In genomic region chr3:184149770-184150169, GRCh38 we compare ENCODE assay signal across 19 cellular contexts. TPM values are rescaled to one million over a fixed set of nuclear protein-coding genes. Genes with fewer than 3 reads are reported as not detected.
DNase-seq lines count a peak whose midpoint lies in the region; ATAC-seq, FAIRE-seq and TF ChIP-seq lines count a peak whose summit lies in the region.
"Not testable (repeated sequence)": the region's sequence is repeated elsewhere in the genome, so short reads cannot be mapped to it uniquely, and the experiment has no call there.
"Had no signal": no experiment of that assay in that cellular context is flagged by ENCODE, and none has a peak within 500 bp of the region (broad histone marks: within the 10 kb centered on the region; RNA-seq: fewer than 3 reads in every experiment).

No MANE protein-coding gene starts in this region.

- DNase-seq in AG09319 (ENCODE audit: extremely low read depth, low read depth); keratinocyte (ENCODE audit: low read depth, low spot score); osteoblast (ENCODE audit: insufficient read length, low spot score, missing footprints): not testable (repeated sequence)
- DNase-seq in GM23338 (ENCODE audit: low spot score): peak; percentile 53
- DNase-seq in NCI-H82 (lab: John Stamatoyannopoulos, UW): peak; percentile 50
- peak; percentile 21 for DNase-seq in UCSD-AML1 (lab: John Stamatoyannopoulos, UW; ENCODE audit: unreplicated experiment)
- DNase-seq in fibroblast of mammary gland (ENCODE audit: low read depth): peak; percentile 38

- not testable (repeated sequence) for H3K27me3 ChIP-seq in GM23338 (ENCODE audit: insufficient read depth); keratinocyte (ENCODE audit: control insufficient read depth, extremely low read depth, insufficient read depth, low read length); osteoblast (ENCODE audit: insufficient read depth, low read length)

- H2AFZ ChIP-seq in GM23338; keratinocyte (ENCODE audit: control insufficient read depth, low read length); osteoblast (ENCODE audit: low read length): not testable (repeated sequence)

- H3K9me3 ChIP-seq in keratinocyte (ENCODE audit: control insufficient read depth, low read depth, low read length); osteoblast (ENCODE audit: low read depth, low read length): not testable (repeated sequence)

- H3F3A ChIP-seq in GM23338 (replicated peaks; ENCODE audit: low read depth): not testable (repeated sequence)

- H3K4me1 Mint-ChIP-seq in GM23338 (peaks cover 11% of the 10 kb centered on the region; the same call in 2 of the 3 replicates), brain (peaks cover 49% of the 10 kb centered on the region)

- peak; percentile 81 for ATAC-seq in GM23338

- H3K4me2 ChIP-seq in GM23338; keratinocyte (ENCODE audit: control insufficient read depth, extremely low read depth, insufficient read depth, low read depth, low read length); osteoblast (ENCODE audit: insufficient read depth, low read length): not testable (repeated sequence)

- not testable (repeated sequence) for H3K4me3 ChIP-seq in GM23338; fibroblast of mammary gland (ENCODE audit: control insufficient read depth, low read depth, low read length); keratinocyte (ENCODE audit: control insufficient read depth in 2 of 3, extremely low read depth in 1 of 3, insufficient read depth in 2 of 3, low read depth in 1 of 3, low read length in 3 of 3); osteoblast (ENCODE audit: insufficient read depth, low read length)

- H3K36me3 ChIP-seq in GM23338 (ENCODE audit: insufficient read depth); keratinocyte (ENCODE audit: control insufficient read depth in 2 of 2, extremely low read depth in 1 of 2, insufficient read depth in 2 of 2, low read length in 2 of 2): not testable (repeated sequence)
- peaks cover 13% of the 10 kb centered on the region for H3K36me3 ChIP-seq in osteoblast (ENCODE audit: insufficient read depth, low read length)

- FAIRE-seq in keratinocyte (lab: Jason Lieb, UNC): not testable (repeated sequence)

- not testable (repeated sequence) for H4K20me1 ChIP-seq in GM23338 (replicated peaks; ENCODE audit: insufficient read depth); keratinocyte (ENCODE audit: control insufficient read depth, extremely low read depth, insufficient read depth, low read length); osteoblast (ENCODE audit: insufficient read depth, low read length)

- H3K9ac ChIP-seq in keratinocyte (ENCODE audit: control insufficient read depth, extremely low read depth, insufficient read depth, low read length): not testable (repeated sequence)

- H3K27ac ChIP-seq in GM23338 (ENCODE audit: low read depth); keratinocyte (ENCODE audit: control insufficient read depth, insufficient read depth, low read length); osteoblast (ENCODE audit: low read depth, low read length): not testable (repeated sequence)

- H3K27me3 Mint-ChIP-seq in GM23338 (ENCODE audit: insufficient read depth, low read depth, poor library complexity); brain: not testable (repeated sequence)

- dilution Hi-C loops in keratinocyte (cut with MboI; ENCODE audit: extremely low pct_ligation_motif_present, low sequenced_read_pairs): not testable (repeated sequence)

- TF ChIP-seq CTCF in AG09319 (IDR thresholded peaks at IDR 0.05; ENCODE audit: low read depth, low read length): peak; percentile 29
- peak; percentile 26 to 52; a peak in 2 of 4 replicates for TF ChIP-seq CTCF in GM23338 (conservative IDR thresholded peaks at IDR 0.05; ENCODE audit: low read depth in 2 of 2)
- TF ChIP-seq CTCF in brain (conservative IDR thresholded peaks at IDR 0.05): not testable (repeated sequence)
- TF ChIP-seq CTCF in fibroblast of mammary gland (conservative IDR thresholded peaks at IDR 0.05; ENCODE audit: control insufficient read depth, insufficient read depth, low read depth, low read length): peak; percentile 28
- peak in 2 of 3 experiments; percentile 5 to 8 for TF ChIP-seq CTCF in keratinocyte (optimal IDR thresholded peaks at IDR 0.05 in 1 of 3, IDR thresholded peaks at IDR 0.05 in 1 of 3, conservative IDR thresholded peaks at IDR 0.05 in 1 of 3; ENCODE audit: extremely low read depth in 1 of 3, insufficient read depth in 2 of 3, low read length in 3 of 3)
- peak; percentile 58 for TF ChIP-seq CTCF in osteoblast (IDR thresholded peaks at IDR 0.05; ENCODE audit: extremely low read depth, low read depth, low read length)

- H3K4me1 ChIP-seq in GM23338 (ENCODE audit: insufficient read depth); keratinocyte (ENCODE audit: control insufficient read depth, extremely low read depth, insufficient read depth, low read length); osteoblast (ENCODE audit: insufficient read depth, low read length): not testable (repeated sequence)

- not testable (repeated sequence) for H3K4me3 Mint-ChIP-seq in GM23338
- peak overlapping the region in 2 of 5 experiments; percentile 65 to 83 for H3K4me3 Mint-ChIP-seq in brain

- not testable (repeated sequence) for H3K36me3 Mint-ChIP-seq in GM23338 (ENCODE audit: low read depth); brain

- H3K79me2 ChIP-seq in GM23338 (replicated peaks; ENCODE audit: insufficient read depth); keratinocyte (ENCODE audit: control insufficient read depth, insufficient read depth, low read length); osteoblast (ENCODE audit: insufficient read depth, low read length): not testable (repeated sequence)

- H3K27ac Mint-ChIP-seq in GM23338 (0 out of 2 replicates have a peak overlapping the region, but pooled peaks have one; percentile 70), brain (peak overlapping the region; percentile 35 to 81 (median 50))

- not testable (repeated sequence) for H3K9me1 ChIP-seq in keratinocyte (ENCODE audit: control insufficient read depth, extremely low read depth, insufficient read depth, low read length)

- H3K9me2 ChIP-seq in GM23338 (ENCODE audit: insufficient read depth): not testable (repeated sequence)

- not testable (repeated sequence) for H3K9me3 Mint-ChIP-seq in GM23338, brain

RNA-seq across cellular contexts. Expression of gene DVL3, which starts 5.4 kb away (rescaled TPM):
- total RNA-seq in GM23338 (2014; rRNA removed; shearing (Covaris generic)): 50.2 and 55.5 TPM in 2 replicates
- polyA plus RNA-seq in GM23338 (2016; fragmentation: Nextera tagmentation; extraction: Ambion mirVana) (25.6 and 33.5 TPM in 2 replicates), brain (ENCODE audit: insufficient read depth, low read depth, low replicate concordance) (119 TPM), keratinocyte (16.0 to 21.9 TPM (median 18.5 TPM) in 3 replicates)
- polyA plus RNA-seq in keratinocyte (2011; ENCODE audit: low read depth): 33.3 TPM
- 15.3 and 24.4 TPM in 2 replicates for polyA plus RNA-seq in keratinocyte (2011; cell fraction: cytosol; rRNA removed)
- 56.2 and 72.1 TPM in 2 replicates for polyA plus RNA-seq in keratinocyte (2011; cell fraction: nucleus; rRNA removed)
- 23.5 and 27.0 TPM in 2 replicates for polyA plus RNA-seq in keratinocyte (2012; ENCODE audit: low replicate concordance)
- 30.6 to 75.2 TPM (median 33.8 TPM) in 3 replicates for polyA minus RNA-seq in keratinocyte
- 34.0 TPM for polyA minus RNA-seq in keratinocyte (2011; cell fraction: cytosol; rRNA and poly(A)+ RNA removed)
- 18.9 and 20.0 TPM in 2 replicates for polyA minus RNA-seq in keratinocyte (2011; cell fraction: nucleus; rRNA and poly(A)+ RNA removed)
- total RNA-seq in osteoblast: 51.6 and 60.4 TPM in 2 replicates

RNA-seq across cellular contexts. Expression of gene EIF2B5, which starts 14.6 kb away (rescaled TPM):
- total RNA-seq in GM23338 (2014; rRNA removed; shearing (Covaris generic)): 36.6 and 43.3 TPM in 2 replicates
- polyA plus RNA-seq in GM23338 (2016; fragmentation: Nextera tagmentation; extraction: Ambion mirVana) (26.4 and 27.8 TPM in 2 replicates), brain (ENCODE audit: insufficient read depth, low read depth, low replicate concordance) (43.7 TPM), keratinocyte (31.9 to 37.9 TPM (median 33.7 TPM) in 3 replicates)
- 48.6 TPM for polyA plus RNA-seq in keratinocyte (2011; ENCODE audit: low read depth)
- 22.2 and 24.4 TPM in 2 replicates for polyA plus RNA-seq in keratinocyte (2011; cell fraction: cytosol; rRNA removed)
- 55.3 and 62.8 TPM in 2 replicates for polyA plus RNA-seq in keratinocyte (2011; cell fraction: nucleus; rRNA removed)
- 28.9 and 31.9 TPM in 2 replicates for polyA plus RNA-seq in keratinocyte (2012; ENCODE audit: low replicate concordance)
- 22.5 to 37.1 TPM (median 30.7 TPM) in 3 replicates for polyA minus RNA-seq in keratinocyte
- polyA minus RNA-seq in keratinocyte (2011; cell fraction: cytosol; rRNA and poly(A)+ RNA removed): 16.5 TPM
- polyA minus RNA-seq in keratinocyte (2011; cell fraction: nucleus; rRNA and poly(A)+ RNA removed): 18.0 and 22.5 TPM in 2 replicates
- 19.4 and 22.1 TPM in 2 replicates for total RNA-seq in osteoblast

RNA-seq across cellular contexts. Expression of gene AP2M1, which starts 24.9 kb away (rescaled TPM):
- total RNA-seq in GM23338 (2014; rRNA removed; shearing (Covaris generic)): 269 and 305 TPM in 2 replicates
- polyA plus RNA-seq in GM23338 (2016; fragmentation: Nextera tagmentation; extraction: Ambion mirVana) (190 and 215 TPM in 2 replicates), brain (ENCODE audit: insufficient read depth, low read depth, low replicate concordance) (521 TPM), keratinocyte (431 to 520 TPM (median 443 TPM) in 3 replicates)
- 256 TPM for polyA plus RNA-seq in keratinocyte (2011; ENCODE audit: low read depth)
- 502 and 514 TPM in 2 replicates for polyA plus RNA-seq in keratinocyte (2011; cell fraction: cytosol; rRNA removed)
- polyA plus RNA-seq in keratinocyte (2011; cell fraction: nucleus; rRNA removed): 420 and 435 TPM in 2 replicates
- polyA plus RNA-seq in keratinocyte (2012; ENCODE audit: low replicate concordance): 245 and 379 TPM in 2 replicates
- 406 to 530 TPM (median 414 TPM) in 3 replicates for polyA minus RNA-seq in keratinocyte
- 237 TPM for polyA minus RNA-seq in keratinocyte (2011; cell fraction: cytosol; rRNA and poly(A)+ RNA removed)
- 97.3 and 124 TPM in 2 replicates for polyA minus RNA-seq in keratinocyte (2011; cell fraction: nucleus; rRNA and poly(A)+ RNA removed)
- 375 and 427 TPM in 2 replicates for total RNA-seq in osteoblast

RNA-seq across cellular contexts. Expression of gene ABCF3, which starts 36.2 kb away (rescaled TPM):
- total RNA-seq in GM23338 (2014; rRNA removed; shearing (Covaris generic)): 48.9 and 60.4 TPM in 2 replicates
- polyA plus RNA-seq in GM23338 (2016; fragmentation: Nextera tagmentation; extraction: Ambion mirVana) (32.7 and 33.4 TPM in 2 replicates), brain (ENCODE audit: insufficient read depth, low read depth, low replicate concordance) (44.2 TPM), keratinocyte (39.2 to 53.8 TPM (median 43.5 TPM) in 3 replicates)
- 47.7 TPM for polyA plus RNA-seq in keratinocyte (2011; ENCODE audit: low read depth)
- 26.7 and 36.0 TPM in 2 replicates for polyA plus RNA-seq in keratinocyte (2011; cell fraction: cytosol; rRNA removed)
- polyA plus RNA-seq in keratinocyte (2011; cell fraction: nucleus; rRNA removed): 89.2 and 94.7 TPM in 2 replicates
- polyA plus RNA-seq in keratinocyte (2012; ENCODE audit: low replicate concordance): 38.3 and 39.1 TPM in 2 replicates
- 61.1 to 138 TPM (median 89.5 TPM) in 3 replicates for polyA minus RNA-seq in keratinocyte
- 66.2 TPM for polyA minus RNA-seq in keratinocyte (2011; cell fraction: cytosol; rRNA and poly(A)+ RNA removed)
- 55.7 and 63.4 TPM in 2 replicates for polyA minus RNA-seq in keratinocyte (2011; cell fraction: nucleus; rRNA and poly(A)+ RNA removed)
- total RNA-seq in osteoblast: 44.8 and 46.7 TPM in 2 replicates

RNA-seq across cellular contexts. Expression of gene HTR3E, which starts 52.9 kb away (rescaled TPM):
- total RNA-seq in GM23338 (2014; rRNA removed; shearing (Covaris generic)): not detected in 2 replicates
- polyA plus RNA-seq in GM23338 (2016; fragmentation: Nextera tagmentation; extraction: Ambion mirVana) (not detected in 2 replicates), brain (ENCODE audit: insufficient read depth, low read depth, low replicate concordance) (not detected), keratinocyte (not detected in 3 replicates)
- polyA plus RNA-seq in keratinocyte (2011; ENCODE audit: low read depth): not detected
- polyA plus RNA-seq in keratinocyte (2011; cell fraction: cytosol; rRNA removed): not detected in 2 replicates
- polyA plus RNA-seq in keratinocyte (2011; cell fraction: nucleus; rRNA removed): not detected in 2 replicates
- polyA plus RNA-seq in keratinocyte (2012; ENCODE audit: low replicate concordance): not detected in 2 replicates
- not detected in 3 replicates for polyA minus RNA-seq in keratinocyte
- not detected for polyA minus RNA-seq in keratinocyte (2011; cell fraction: cytosol; rRNA and poly(A)+ RNA removed)
- polyA minus RNA-seq in keratinocyte (2011; cell fraction: nucleus; rRNA and poly(A)+ RNA removed): not detected in 2 replicates
- total RNA-seq in osteoblast: not detected in 2 replicates
- total RNA-seq: activated CD8-positive, alpha-beta T cell treated with anti-CD3 and anti-CD28 coated beads, Interleukin-2, amount 10 ng/mL, durations not matched to agents 7 days and 5 days; activated naive CD8-positive, alpha-beta T cell treated with anti-CD3 and anti-CD28 coated beads, Interleukin-2, amount 10 ng/mL, durations not matched to agents 7 days and 5 days; cardiac septum; CD4-positive, alpha-beta memory T cell; frontal cortex; lower leg skin; mononuclear cell; OCI-LY7; prostate gland; Right ventricle myocardium inferior; stomach had no signal
- polyA plus RNA-seq: CD4-positive, alpha-beta memory T cell; stomach had no signal
